ENCODE assay signal across 29 cellular contexts in genomic region chr19:1953037-1953436, GRCh38.
"Had no signal": no experiment of that assay in that cellular context is flagged by ENCODE, and none has a peak within 500 bp of the region (broad histone marks: within the 10 kb centered on the region; RNA-seq: fewer than 3 reads in every experiment).

No MANE protein-coding gene starts in this region.

- H3K4me1 ChIP-seq: body of pancreas, colonic mucosa had no signal

- H3K4me3 Mint-ChIP-seq: activated CD4-positive, alpha-beta memory T cell treated with anti-CD3 and anti-CD28 coated beads for 36 hours; activated CD4-positive, alpha-beta T cell treated with anti-CD3 and anti-CD28 coated beads for 36 hours; activated CD4-positive, alpha-beta T cell treated with anti-CD3 and anti-CD28 coated beads, Interleukin-2, amount 10 ng/mL, durations not matched to agents 24 days and 14 days; activated CD8-positive, alpha-beta memory T cell treated with anti-CD3 and anti-CD28 coated beads, Interleukin-2, amount 10 ng/mL, durations not matched to agents 7 days and 5 days; activated CD8-positive, alpha-beta T cell treated with anti-CD3 and anti-CD28 coated beads, Interleukin-2, amount 10 ng/mL, durations not matched to agents 7 days and 5 days; activated naive CD4-positive, alpha-beta T cell treated with anti-CD3 and anti-CD28 coated beads for 36 hours; activated naive CD4-positive, alpha-beta T cell treated with anti-CD3 and anti-CD28 coated beads, Interleukin-2, amount 50 U/mL, for 24 hours; activated naive CD8-positive, alpha-beta T cell treated with anti-CD3 and anti-CD28 coated beads for 36 hours; activated naive CD8-positive, alpha-beta T cell treated with anti-CD3 and anti-CD28 coated beads, Interleukin-2, amount 50 U/mL, for 24 hours; activated T-helper 1 cell treated with anti-CD3 and anti-CD28 coated beads, Interleukin-12 subunit alpha, Interleukin-12 subunit beta, Interleukin-2, Interleukin-4 antibody, amounts not matched to agents 30 ng/mL and 10 ng/mL and 1 ng/mL, durations not matched to agents 14 hours and 24 hours and 36 hours had no signal

- DNase-seq: activated CD4-positive, alpha-beta memory T cell treated with anti-CD3 and anti-CD28 coated beads for 36 hours; activated CD4-positive, alpha-beta T cell treated with anti-CD3 and anti-CD28 coated beads for 36 hours; activated CD4-positive, alpha-beta T cell treated with anti-CD3 and anti-CD28 coated beads, Interleukin-2, amount 10 ng/mL, durations not matched to agents 24 days and 14 days; activated CD4-positive, CD25-positive, alpha-beta regulatory T cell; activated CD4-positive, CD25-positive, alpha-beta regulatory T cell treated with anti-CD3 and anti-CD28 coated beads, Interleukin-2, amount 50 U/mL, for 72 hours; activated CD8-positive, alpha-beta memory T cell treated with anti-CD3 and anti-CD28 coated beads, Interleukin-2, amount 10 ng/mL, durations not matched to agents 7 days and 5 days; activated CD8-positive, alpha-beta memory T cell treated with anti-CD3 and anti-CD28 coated beads, Interleukin-2, amount 50 U/mL, for 4 hours; activated CD8-positive, alpha-beta T cell treated with anti-CD3 and anti-CD28 coated beads, Interleukin-2, amount 10 ng/mL, durations not matched to agents 7 days and 5 days; activated effector memory CD4-positive, alpha-beta T cell treated with anti-CD3 and anti-CD28 coated beads, Interleukin-2, amount 50 U/mL, for 16 hours; activated naive CD4-positive, alpha-beta T cell treated with anti-CD3 and anti-CD28 coated beads for 36 hours; activated naive CD8-positive, alpha-beta T cell treated with anti-CD3 and anti-CD28 coated beads for 36 hours; activated naive CD8-positive, alpha-beta T cell treated with anti-CD3 and anti-CD28 coated beads, Interleukin-2, amount 50 U/mL, for 24 hours; activated T-cell treated with anti-CD3 and anti-CD28 coated beads, Interleukin-2, amount 50 U/mL, for 1 hour; activated T-cell treated with anti-CD3 and anti-CD28 coated beads, Interleukin-2, amount 50 U/mL, for 48 hours; adrenal gland; amygdala; aorta; body of pancreas; caudate nucleus; cerebellar nuclear complex; colonic mucosa; effector CD8-positive, alpha-beta T cell; head of caudate nucleus; T-helper 2 cell had no signal

- FAIRE-seq: frontal cortex had no signal

- H3K27ac ChIP-seq: adrenal gland, body of pancreas, colonic mucosa had no signal

- H3K27ac Mint-ChIP-seq: activated CD4-positive, alpha-beta memory T cell treated with anti-CD3 and anti-CD28 coated beads for 36 hours; activated CD4-positive, alpha-beta T cell treated with anti-CD3 and anti-CD28 coated beads for 36 hours; activated CD4-positive, alpha-beta T cell treated with anti-CD3 and anti-CD28 coated beads, Interleukin-2, amount 10 ng/mL, durations not matched to agents 24 days and 14 days; activated CD8-positive, alpha-beta T cell treated with anti-CD3 and anti-CD28 coated beads, Interleukin-2, amount 10 ng/mL, durations not matched to agents 7 days and 5 days; activated naive CD4-positive, alpha-beta T cell treated with anti-CD3 and anti-CD28 coated beads for 36 hours; activated naive CD4-positive, alpha-beta T cell treated with anti-CD3 and anti-CD28 coated beads, Interleukin-2, amount 50 U/mL, for 24 hours; activated naive CD8-positive, alpha-beta T cell treated with anti-CD3 and anti-CD28 coated beads for 36 hours; activated naive CD8-positive, alpha-beta T cell treated with anti-CD3 and anti-CD28 coated beads, Interleukin-2, amount 50 U/mL, for 24 hours; activated T-helper 1 cell treated with anti-CD3 and anti-CD28 coated beads, Interleukin-12 subunit alpha, Interleukin-12 subunit beta, Interleukin-2, Interleukin-4 antibody, amounts not matched to agents 30 ng/mL and 10 ng/mL and 1 ng/mL, durations not matched to agents 14 hours and 24 hours and 36 hours; activated T-helper 2 cell treated with anti-CD3 and anti-CD28 coated beads, Interferon-gamma antibody, Interleukin-2, Interleukin-4, amounts not matched to agents 10 μg/mL and 5 μg/mL and 100 μg/mL, durations not matched to agents 14 hours and 24 hours and 36 hours had no signal

- H3K9me3 Mint-ChIP-seq: activated CD4-positive, alpha-beta memory T cell treated with anti-CD3 and anti-CD28 coated beads for 36 hours; activated CD4-positive, alpha-beta T cell treated with anti-CD3 and anti-CD28 coated beads, Interleukin-2, amount 10 ng/mL, durations not matched to agents 24 days and 14 days; activated naive CD4-positive, alpha-beta T cell treated with anti-CD3 and anti-CD28 coated beads for 36 hours; activated naive CD4-positive, alpha-beta T cell treated with anti-CD3 and anti-CD28 coated beads, Interleukin-2, amount 50 U/mL, for 24 hours; activated naive CD8-positive, alpha-beta T cell treated with anti-CD3 and anti-CD28 coated beads for 36 hours; activated naive CD8-positive, alpha-beta T cell treated with anti-CD3 and anti-CD28 coated beads, Interleukin-2, amount 50 U/mL, for 24 hours; activated T-helper 1 cell treated with anti-CD3 and anti-CD28 coated beads, Interleukin-12 subunit alpha, Interleukin-12 subunit beta, Interleukin-2, Interleukin-4 antibody, amounts not matched to agents 30 ng/mL and 10 ng/mL and 1 ng/mL, durations not matched to agents 14 hours and 24 hours and 36 hours; activated T-helper 2 cell treated with anti-CD3 and anti-CD28 coated beads, Interferon-gamma antibody, Interleukin-2, Interleukin-4, amounts not matched to agents 10 μg/mL and 5 μg/mL and 100 μg/mL, durations not matched to agents 14 hours and 24 hours and 36 hours had no signal

- ATAC-seq: activated CD4-positive, alpha-beta T cell treated with anti-CD3 and anti-CD28 coated beads for 36 hours; activated CD8-positive, alpha-beta memory T cell treated with anti-CD3 and anti-CD28 coated beads, Interleukin-2, amount 10 ng/mL, durations not matched to agents 7 days and 5 days; activated CD8-positive, alpha-beta T cell treated with anti-CD3 and anti-CD28 coated beads, Interleukin-2, amount 10 ng/mL, durations not matched to agents 7 days and 5 days; activated naive CD8-positive, alpha-beta T cell treated with anti-CD3 and anti-CD28 coated beads, Interleukin-2, amount 50 U/mL, for 24 hours; body of pancreas; esophagus mucosa had no signal

- H3K4me3 ChIP-seq: adrenal gland, body of pancreas, colonic mucosa had no signal

- H3K9me3 ChIP-seq: adrenal gland, body of pancreas, colonic mucosa had no signal

- H3K36me3 ChIP-seq: adrenal gland, colonic mucosa had no signal

- H3K36me3 Mint-ChIP-seq: activated naive CD4-positive, alpha-beta T cell treated with anti-CD3 and anti-CD28 coated beads, Interleukin-2, amount 50 U/mL, for 24 hours; activated naive CD8-positive, alpha-beta T cell treated with anti-CD3 and anti-CD28 coated beads for 36 hours had no signal

- H3K27me3 Mint-ChIP-seq: activated CD4-positive, alpha-beta memory T cell treated with anti-CD3 and anti-CD28 coated beads for 36 hours; activated CD4-positive, alpha-beta T cell treated with anti-CD3 and anti-CD28 coated beads for 36 hours; activated CD4-positive, alpha-beta T cell treated with anti-CD3 and anti-CD28 coated beads, Interleukin-2, amount 10 ng/mL, durations not matched to agents 24 days and 14 days; activated CD8-positive, alpha-beta memory T cell treated with anti-CD3 and anti-CD28 coated beads, Interleukin-2, amount 10 ng/mL, durations not matched to agents 7 days and 5 days; activated naive CD4-positive, alpha-beta T cell treated with anti-CD3 and anti-CD28 coated beads, Interleukin-2, amount 50 U/mL, for 24 hours; activated naive CD8-positive, alpha-beta T cell treated with anti-CD3 and anti-CD28 coated beads for 36 hours; activated naive CD8-positive, alpha-beta T cell treated with anti-CD3 and anti-CD28 coated beads, Interleukin-2, amount 50 U/mL, for 24 hours had no signal

- H3K27me3 ChIP-seq: adrenal gland, body of pancreas, colonic mucosa had no signal
